In genomic region chr19:13723206-13723605, GRCh38 we compare ENCODE assay signal across 17 cellular contexts. TPM values are rescaled to one million over a fixed set of nuclear protein-coding genes. Genes with fewer than 3 reads are reported as not detected.
DNase-seq lines count a peak whose midpoint lies in the region; ATAC-seq and TF ChIP-seq lines count a peak whose summit lies in the region.
"Had no signal": no experiment of that assay in that cellular context is flagged by ENCODE, and none has a peak within 500 bp of the region (broad histone marks: within the 10 kb centered on the region; RNA-seq: fewer than 3 reads in every experiment).

No MANE protein-coding gene starts in this region.

- peaks cover 11% of the 10 kb centered on the region; the same call in 1 of the 2 replicates for H3F3A ChIP-seq in PC-9 (ENCODE audit: insufficient read depth, low read depth)

- H3K4me1 ChIP-seq in PC-9 (replicated peaks; ENCODE audit: insufficient read depth) = no peaks in the 10 kb centered on the region
- H3K4me1 ChIP-seq in body of pancreas = no peaks in the 10 kb centered on the region

- H4K20me1 ChIP-seq in PC-9 (ENCODE audit: insufficient read depth) = no peaks in the 10 kb centered on the region

- H2AFZ ChIP-seq in PC-9 = 0 out of 2 replicates have a peak overlapping the region, but pooled peaks have one; percentile 5
- H2AFZ ChIP-seq: GM23338 had no signal

- no peak overlapping the region for H3K4me2 ChIP-seq in PC-9
- H3K4me2 ChIP-seq: GM23338 had no signal

- no peaks in the 10 kb centered on the region for H3K36me3 ChIP-seq in PC-9 (ENCODE audit: low read depth)
- H3K36me3 ChIP-seq in body of pancreas (replicated peaks in 1 of 2; ENCODE audit: insufficient read depth in 1 of 2, low read depth in 2 of 2) = no peaks in the 10 kb centered on the region
- H3K36me3 ChIP-seq in brain microvascular endothelial cell (replicated peaks) = no peaks in the 10 kb centered on the region

- H3K27me3 ChIP-seq in PC-9 (ENCODE audit: insufficient read depth, low read depth) (peaks cover 14% of the 10 kb centered on the region), body of pancreas (no peaks in the 10 kb centered on the region), brain microvascular endothelial cell (replicated peaks) (no peaks in the 10 kb centered on the region)

- intact Hi-C loops in PC-9 (cut with micrococcal nuclease; ENCODE audit: unreplicated experiment) = no loop called here
- intact Hi-C loops in body of pancreas (cut with DNase I) = loop anchor here (5.0 kb wide), 1 partner anchor 121 kb away; no protein-coding TSS in a partner anchor

- H3K9me2 ChIP-seq in PC-9 (ENCODE audit: insufficient read depth) = no peaks in the 10 kb centered on the region

- no peak for TF ChIP-seq POLR2A in body of pancreas (IDR thresholded peaks at IDR 0.05)

- DNase-seq in AG09309 (ENCODE audit: low read depth) = peak; percentile 14
- no peak for DNase-seq in PC-9
- peak; percentile 19 for DNase-seq in choroid plexus epithelial cell (ENCODE audit: low read depth)
- peak; percentile 21 for DNase-seq in glomerular visceral epithelial cell (ENCODE audit: extremely low spot score)
- DNase-seq in mesenteric fat pad (ENCODE audit: low spot score) = no peak
- no peak for DNase-seq in body of pancreas
- DNase-seq in brain microvascular endothelial cell = no peak
- no peak for DNase-seq in SIG-M5 (lab: John Stamatoyannopoulos, UW)
- DNase-seq: Calu3, DND-41, NCI-H1436 treated with DMSO at 0.1 percent for 48 hours, NCI-H446, NCI-H748 treated with DMSO at 0.1 percent for 48 hours, Right ventricle myocardium superior had no signal

- POLR2A ChIA-PET in PC-9 (lab: Charles Lee; ENCODE audit: unreplicated experiment) = no interaction called here

- WGBS in body of pancreas, 2 donors = 68 to 75% methylated on average over 5 of the region's 5 CpGs

- TF ChIP-seq CTCF in AG09309 (IDR thresholded peaks at IDR 0.05; ENCODE audit: control insufficient read depth, insufficient read depth, low read depth, low read length, missing control alignments) (no peak), PC-9 (conservative IDR thresholded peaks at IDR 0.05) (no peak), choroid plexus epithelial cell (conservative IDR thresholded peaks at IDR 0.05; ENCODE audit: low read depth, low read length) (no peak), body of pancreas (IDR thresholded peaks at IDR 0.05) (no peak), brain microvascular endothelial cell (IDR thresholded peaks at IDR 0.05; ENCODE audit: low read depth, low read length, missing control alignments) (no peak)

- ATAC-seq in body of pancreas = no peak
- ATAC-seq: GM23338, K562, Panc1 had no signal

- H3K9me3 ChIP-seq in PC-9 (ENCODE audit: insufficient read depth, low read depth) (no peaks in the 10 kb centered on the region), body of pancreas (no peaks in the 10 kb centered on the region)

- no TSS peak for BruUV-seq in PC-9 (replicated peaks; lab: Mats Ljungman, UMichigan)

- no peak overlapping the region for H3K27ac ChIP-seq in PC-9
- H3K27ac ChIP-seq in body of pancreas = no peak overlapping the region
- no peak overlapping the region for H3K27ac ChIP-seq in brain microvascular endothelial cell

- CTCF ChIA-PET in PC-9 (lab: Charles Lee) = interaction anchor here (0.6 kb wide), 1 partner anchor 25 kb away, joined by 5 read pairs; no protein-coding TSS in a partner anchor

- H3K79me2 ChIP-seq in PC-9 (ENCODE audit: low read depth) = no peaks in the 10 kb centered on the region

- in situ Hi-C loops in brain microvascular endothelial cell (cut with HindIII; ENCODE audit: low pct_ligation_motif_present, low sequenced_read_pairs) = loop anchor here (25.0 kb wide), 2 partner anchors 111 to 436 kb away; no protein-coding TSS in a partner anchor

- no peak overlapping the region for H3K4me3 ChIP-seq in AG09309 (ENCODE audit: control insufficient read depth, low read depth, low read length)
- H3K4me3 ChIP-seq in PC-9 = no peak overlapping the region
- H3K4me3 ChIP-seq in choroid plexus epithelial cell (ENCODE audit: low read depth, low read length) = no peak overlapping the region
- no peak overlapping the region for H3K4me3 ChIP-seq in body of pancreas
- H3K4me3 ChIP-seq in brain microvascular endothelial cell (ENCODE audit: low read depth, low read length) = no peak overlapping the region
- H3K4me3 ChIP-seq: GM23338, K562 had no signal

RNA-seq across cellular contexts. Expression of gene MRI1, which starts 41.1 kb away (rescaled TPM):
- total RNA-seq in PC-9 (2021) = 30.1 and 33.8 TPM in 2 replicates
- total RNA-seq in mesenteric fat pad = 22.9 TPM
- total RNA-seq in body of pancreas = 10 to 100 TPM; 69.0 to 82.7 TPM

RNA-seq across cellular contexts. Expression of gene C19orf53, which starts 51.0 kb away (rescaled TPM):
- 99.4 and 121 TPM in 2 replicates for total RNA-seq in PC-9 (2021)
- total RNA-seq in mesenteric fat pad = 71.5 TPM
- 100 to 1,000 TPM in 1 of 2 donors, 10 to 100 TPM in 1; 47.7 to 103 TPM for total RNA-seq in body of pancreas

Comparison
In these comparisons a context has a peak if more than half of its experiments do, and no peak if none do; other contexts are left out.
1. DNase-seq: peak in AG09309 (single experiment), choroid plexus epithelial cell (single experiment) and glomerular visceral epithelial cell (single experiment); none in PC-9 (0 of 2), mesenteric fat pad (single experiment), body of pancreas (0 of 4), brain microvascular endothelial cell (single experiment) and SIG-M5 (single experiment).